ENCODE assay signal across 18 cellular contexts in the genomic region with DNA sequence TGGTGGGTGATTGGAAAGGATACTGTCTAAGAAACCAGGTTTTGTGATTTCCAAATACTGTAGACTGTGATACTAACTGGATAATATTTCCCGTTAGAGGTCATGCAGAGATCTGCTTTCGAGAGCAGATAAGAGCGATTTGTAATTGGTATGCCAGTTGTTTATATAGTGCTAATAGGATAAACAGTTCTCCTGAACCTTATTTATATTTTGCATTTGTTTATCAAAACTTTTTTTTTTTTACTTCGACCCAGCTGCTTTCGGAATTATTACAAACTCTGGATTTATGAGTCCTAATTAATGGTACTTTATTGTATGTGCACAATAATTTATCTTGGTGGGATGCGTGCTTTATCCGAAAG.
DNase-seq lines count a peak whose midpoint lies in the region; ATAC-seq and TF ChIP-seq lines count a peak whose summit lies in the region.
"Had no signal": no experiment of that assay in that cellular context is flagged by ENCODE, and none has a peak within 500 bp of the region (broad histone marks: within the 10 kb centered on the region; RNA-seq: fewer than 3 reads in every experiment).

No MANE protein-coding gene starts in this region.

- TF ChIP-seq CTCF in HEK293 (tag by site-specific recombination; IDR thresholded peaks at IDR 0.05) (no peak), adrenal gland (IDR thresholded peaks at IDR 0.05) (no peak), lower lobe of right lung (IDR thresholded peaks at IDR 0.05) (no peak), MM.1S (IDR thresholded peaks at IDR 0.05; ENCODE audit: low read length) (no peak)

- H3K4me3 ChIP-seq in HEK293 (ENCODE audit: low read depth, low read length) (no peak overlapping the region), adrenal gland (no peak overlapping the region), lower lobe of right lung (peak overlapping the region; percentile 24), subcutaneous abdominal adipose tissue (ENCODE audit: low read depth in 1 of 5, low read length in 5 of 5) (no peak overlapping the region), MM.1S (ENCODE audit: low read length) (no peak overlapping the region)
- H3K4me3 ChIP-seq: dorsolateral prefrontal cortex, right lobe of liver had no signal

- DNase-seq in adrenal gland, result no peak
- no peak for DNase-seq in lower lobe of right lung
- no peak for DNase-seq in activated T-cell treated with anti-CD3 and anti-CD28 coated beads, Interleukin-2, amount 50 U/mL, for 24 hours
- DNase-seq in MM.1S, result no peak
- DNase-seq: activated CD4-positive, CD25-positive, alpha-beta regulatory T cell; activated gamma-delta T cell; CD4-positive, CD25-positive, alpha-beta regulatory T cell; NCI-H187 treated with DMSO at 0.1 percent for 48 hours; NCI-H524 treated with DMSO at 0.1 percent for 48 hours; OCI-M1; stimulated activated CD4-positive, alpha-beta T cell treated with anti-CD3 and anti-CD28 coated beads, Interleukin-2, amount 100 ng/mL, for 48 hours; T-helper 1 cell had no signal

- POLR2A ChIA-PET in HEK293 (lab: Yijun Ruan, JAX), result interaction anchor here (1.1 to 1.4 kb wide), 2 partner anchors 62 to 88 kb away, joined by 3 to 4 read pairs; a partner anchor contains a TSS

- H3K4me1 Mint-ChIP-seq in activated T-cell treated with anti-CD3 and anti-CD28 coated beads, Interleukin-2, amount 50 U/mL, for 24 hours (ENCODE audit: low read depth), result no peaks in the 10 kb centered on the region

- WGBS in adrenal gland, 4 donors, result 54 to 64% (median 63%) methylated on average over 7 of the region's 7 CpGs

- H3K9me3 Mint-ChIP-seq in activated T-cell treated with anti-CD3 and anti-CD28 coated beads, Interleukin-2, amount 50 U/mL, for 24 hours, result no peaks in the 10 kb centered on the region

- no peaks in the 10 kb centered on the region for H3K79me2 ChIP-seq in MM.1S (ENCODE audit: low read length)

- H3K36me3 Mint-ChIP-seq in activated T-cell treated with anti-CD3 and anti-CD28 coated beads, Interleukin-2, amount 50 U/mL, for 24 hours (ENCODE audit: low read depth), result no peaks in the 10 kb centered on the region
- H3K36me3 Mint-ChIP-seq: CD4-positive, CD25-positive, alpha-beta regulatory T cell had no signal

- no peaks in the 10 kb centered on the region for H3K9me2 ChIP-seq in MM.1S (replicated peaks; ENCODE audit: insufficient read depth, low read length)

- TF ChIP-seq POLR2A in adrenal gland (IDR thresholded peaks at IDR 0.05), result no peak

- H3K4me3 Mint-ChIP-seq in activated T-cell treated with anti-CD3 and anti-CD28 coated beads, Interleukin-2, amount 50 U/mL, for 24 hours, result no peak overlapping the region
- H3K4me3 Mint-ChIP-seq: CD4-positive, CD25-positive, alpha-beta regulatory T cell had no signal

- H3K36me3 ChIP-seq in HEK293 (ENCODE audit: control insufficient read depth in 2 of 2, insufficient read depth in 1 of 2, low read length in 2 of 2), result peaks cover 0 to 39% of the 10 kb centered on the region in 2 experiments; a peak in 1 of 3 replicates
- no peaks in the 10 kb centered on the region for H3K36me3 ChIP-seq in adrenal gland (replicated peaks in 1 of 2)
- H3K36me3 ChIP-seq in lower lobe of right lung, result no peaks in the 10 kb centered on the region
- no peaks in the 10 kb centered on the region for H3K36me3 ChIP-seq in subcutaneous abdominal adipose tissue (ENCODE audit: control insufficient read depth in 5 of 5, insufficient read depth in 5 of 5, low read length in 5 of 5)
- H3K36me3 ChIP-seq in MM.1S (replicated peaks; ENCODE audit: insufficient read depth, low read length), result no peaks in the 10 kb centered on the region
- H3K36me3 ChIP-seq: right lobe of liver had no signal

- H3K27ac ChIP-seq in HEK293 (ENCODE audit: extremely low read depth, low read depth, low read length) (no peak overlapping the region), adrenal gland (peak overlapping the region in 3 of 5 donors; percentile 6 to 92 (median 49)), lower lobe of right lung (peak overlapping the region; percentile 87), subcutaneous abdominal adipose tissue (ENCODE audit: low read depth, low read length) (peak overlapping the region; percentile 96), MM.1S (ENCODE audit: low read length) (no peak overlapping the region)

- no peaks in the 10 kb centered on the region for H3K27me3 ChIP-seq in adrenal gland
- H3K27me3 ChIP-seq in lower lobe of right lung (ENCODE audit: low read depth), result no peaks in the 10 kb centered on the region
- no peaks in the 10 kb centered on the region for H3K27me3 ChIP-seq in subcutaneous abdominal adipose tissue (ENCODE audit: control insufficient read depth in 5 of 5, insufficient read depth in 4 of 5, low read length in 5 of 5)
- peaks cover 23% of the 10 kb centered on the region; the same call in 1 of the 2 replicates for H3K27me3 ChIP-seq in MM.1S (replicated peaks; ENCODE audit: insufficient read depth, low read length)
- H3K27me3 ChIP-seq: right lobe of liver had no signal

- intact Hi-C loops in adrenal gland (cut with DNase I), result no loop called here
- intact Hi-C loops in lower lobe of right lung (cut with DNase I), result no loop called here

- peaks cover 61% of the 10 kb centered on the region for H3K27me3 Mint-ChIP-seq in activated T-cell treated with anti-CD3 and anti-CD28 coated beads, Interleukin-2, amount 50 U/mL, for 24 hours

- H3K4me1 ChIP-seq in HEK293 (ENCODE audit: control insufficient read depth, insufficient read depth, low read length), result peaks cover 33% of the 10 kb centered on the region
- H3K4me1 ChIP-seq in adrenal gland (replicated peaks in 1 of 2), result peaks cover 14 to 47% of the 10 kb centered on the region in 2 donors
- peaks cover 99% of the 10 kb centered on the region for H3K4me1 ChIP-seq in lower lobe of right lung
- H3K4me1 ChIP-seq in subcutaneous abdominal adipose tissue (ENCODE audit: control insufficient read depth in 5 of 5, insufficient read depth in 5 of 5, low read length in 5 of 5), result peaks cover 27 to 96% (median 88%) of the 10 kb centered on the region in 5 donors
- no peaks in the 10 kb centered on the region for H3K4me1 ChIP-seq in MM.1S (ENCODE audit: low read length)

- H3K9me3 ChIP-seq in HEK293 (ENCODE audit: control insufficient read depth, insufficient read depth, low read depth, low read length), result no peaks in the 10 kb centered on the region
- H3K9me3 ChIP-seq in adrenal gland (replicated peaks in 1 of 3), result no peaks in the 10 kb centered on the region
- no peaks in the 10 kb centered on the region for H3K9me3 ChIP-seq in lower lobe of right lung
- no peaks in the 10 kb centered on the region for H3K9me3 ChIP-seq in subcutaneous abdominal adipose tissue (ENCODE audit: control insufficient read depth in 5 of 5, low read length in 5 of 5)
- no peaks in the 10 kb centered on the region for H3K9me3 ChIP-seq in MM.1S (replicated peaks; ENCODE audit: insufficient read depth, low read length)
- H3K9me3 ChIP-seq: right lobe of liver had no signal

- CTCF ChIA-PET in HEK293 (lab: Yijun Ruan, JAX), result interaction anchor here (0.7 kb wide), 1 partner anchor 28 kb away, joined by 3 read pairs; no protein-coding TSS in a partner anchor

- no peak for ATAC-seq in lower lobe of right lung
- no peak for ATAC-seq in HG03342 (IDR thresholded peaks at IDR 0.05; ENCODE audit: unreplicated experiment)
- ATAC-seq in HG02870 (IDR thresholded peaks at IDR 0.05; ENCODE audit: unreplicated experiment), result no peak

- no peaks in the 10 kb centered on the region for H4K20me1 ChIP-seq in MM.1S (ENCODE audit: insufficient read depth, low read length)

- H2AFZ ChIP-seq in MM.1S (ENCODE audit: low read length), result no peak overlapping the region

- H3F3A ChIP-seq in MM.1S (ENCODE audit: insufficient read depth, low read length), result no peaks in the 10 kb centered on the region

- H3K9ac ChIP-seq in subcutaneous abdominal adipose tissue (ENCODE audit: low read length in 5 of 5) (peak overlapping the region in 3 of 5 donors; percentile 48 to 71 (median 56)), MM.1S (ENCODE audit: low read length) (no peak overlapping the region)

- no peak overlapping the region for H3K4me2 ChIP-seq in MM.1S (ENCODE audit: low read depth, low read length)

- H3K27ac Mint-ChIP-seq in activated T-cell treated with anti-CD3 and anti-CD28 coated beads, Interleukin-2, amount 50 U/mL, for 24 hours, result no peak overlapping the region
- H3K27ac Mint-ChIP-seq: CD4-positive, CD25-positive, alpha-beta regulatory T cell had no signal

TF ChIP-seq in HEK293, 187 proteins besides CTCF, POLR2A, EP300 and RAD21 (continues in another document):
- TF ChIP-seq ZNF473 (tag by site-specific recombination; IDR thresholded peaks at IDR 0.05), result no peak
- TF ChIP-seq, protein P1, sequence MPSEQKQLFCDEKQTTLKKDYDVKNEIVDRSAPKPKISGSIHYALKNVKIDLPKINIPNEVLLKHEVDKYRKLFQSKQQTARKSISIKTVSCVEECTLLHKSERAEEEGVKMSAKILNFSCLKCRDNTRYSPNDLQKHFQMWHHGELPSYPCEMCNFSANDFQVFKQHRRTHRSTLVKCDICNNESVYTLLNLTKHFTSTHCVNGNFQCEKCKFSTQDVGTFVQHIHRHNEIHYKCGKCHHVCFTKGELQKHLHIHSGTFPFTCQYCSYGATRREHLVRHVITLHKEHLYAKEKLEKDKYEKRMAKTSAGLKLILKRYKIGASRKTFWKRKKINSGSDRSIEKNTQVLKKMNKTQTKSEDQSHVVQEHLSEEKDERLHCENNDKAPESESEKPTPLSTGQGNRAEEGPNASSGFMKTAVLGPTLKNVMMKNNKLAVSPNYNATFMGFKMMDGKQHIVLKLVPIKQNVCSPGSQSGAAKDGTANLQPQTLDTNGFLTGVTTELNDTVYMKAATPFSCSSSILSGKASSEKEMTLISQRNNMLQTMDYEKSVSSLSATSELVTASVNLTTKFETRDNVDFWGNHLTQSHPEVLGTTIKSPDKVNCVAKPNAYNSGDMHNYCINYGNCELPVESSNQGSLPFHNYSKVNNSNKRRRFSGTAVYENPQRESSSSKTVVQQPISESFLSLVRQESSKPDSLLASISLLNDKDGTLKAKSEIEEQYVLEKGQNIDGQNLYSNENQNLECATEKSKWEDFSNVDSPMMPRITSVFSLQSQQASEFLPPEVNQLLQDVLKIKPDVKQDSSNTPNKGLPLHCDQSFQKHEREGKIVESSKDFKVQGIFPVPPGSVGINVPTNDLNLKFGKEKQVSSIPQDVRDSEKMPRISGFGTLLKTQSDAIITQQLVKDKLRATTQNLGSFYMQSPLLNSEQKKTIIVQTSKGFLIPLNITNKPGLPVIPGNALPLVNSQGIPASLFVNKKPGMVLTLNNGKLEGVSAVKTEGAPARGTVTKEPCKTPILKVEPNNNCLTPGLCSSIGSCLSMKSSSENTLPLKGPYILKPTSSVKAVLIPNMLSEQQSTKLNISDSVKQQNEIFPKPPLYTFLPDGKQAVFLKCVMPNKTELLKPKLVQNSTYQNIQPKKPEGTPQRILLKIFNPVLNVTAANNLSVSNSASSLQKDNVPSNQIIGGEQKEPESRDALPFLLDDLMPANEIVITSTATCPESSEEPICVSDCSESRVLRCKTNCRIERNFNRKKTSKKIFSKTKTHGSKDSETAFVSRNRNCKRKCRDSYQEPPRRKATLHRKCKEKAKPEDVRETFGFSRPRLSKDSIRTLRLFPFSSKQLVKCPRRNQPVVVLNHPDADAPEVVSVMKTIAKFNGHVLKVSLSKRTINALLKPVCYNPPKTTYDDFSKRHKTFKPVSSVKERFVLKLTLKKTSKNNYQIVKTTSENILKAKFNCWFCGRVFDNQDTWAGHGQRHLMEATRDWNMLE (tag by site-specific recombination; conservative IDR thresholded peaks at IDR 0.05; ENCODE audit: low read depth), result 0 out of 2 replicates have a peak, but pooled peaks have one; percentile 27

Comparison
In these comparisons a context has a peak if more than half of its experiments do, and no peak if none do; other contexts are left out.
1. H3K27ac ChIP-seq: peak in adrenal gland (3 of 5), lower lobe of right lung (single experiment) and subcutaneous abdominal adipose tissue (single experiment); none in HEK293 (single experiment) and MM.1S (single experiment).